In the genomic region with DNA sequence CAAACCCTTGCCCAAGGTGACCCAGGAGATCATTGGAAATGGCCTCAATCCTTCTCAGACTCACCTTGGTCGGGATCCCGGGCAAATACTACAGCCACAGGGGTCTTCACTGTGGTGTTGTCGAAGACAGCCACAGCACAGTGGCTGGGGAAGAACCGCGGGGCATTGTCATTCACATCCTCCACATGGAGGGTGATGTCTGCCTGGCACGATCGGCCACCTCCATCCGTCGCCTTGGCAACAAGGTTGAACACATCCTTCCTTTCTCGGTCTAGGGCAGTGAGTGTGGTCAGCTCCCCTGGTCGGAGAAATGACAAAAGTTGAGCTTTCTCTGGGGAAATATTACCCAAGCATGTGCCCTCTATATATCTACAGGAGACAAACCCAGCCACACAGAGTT, we compare ENCODE assay signal across 15 cellular contexts. TPM values are rescaled to one million over a fixed set of nuclear protein-coding genes. Genes with fewer than 3 reads are reported as not detected.
A peak's percentile ranks its signal among the peaks of the same experiment; 100 is the strongest.
DNase-seq lines count a peak whose midpoint lies in the region; ATAC-seq and TF ChIP-seq lines count a peak whose summit lies in the region.
"Had no signal": no experiment of that assay in that cellular context is flagged by ENCODE, and none has a peak within 500 bp of the region (broad histone marks: within the 10 kb centered on the region; RNA-seq: fewer than 3 reads in every experiment).

No MANE protein-coding gene starts in this region.

- WGBS in H9 (ENCODE audit: extremely low coverage, insufficient read length, low lambda C conversion rate), result no CpG with 5 or more reads among the region's 11 CpGs

- no peak overlapping the region for H2BK5ac ChIP-seq in H9 (ENCODE audit: insufficient read length, low read length)

- no peaks in the 10 kb centered on the region for H3K9me3 Mint-ChIP-seq in H9
- H3K9me3 Mint-ChIP-seq in activated T-helper 17 cell treated with anti-CD3 and anti-CD28 coated beads, Interleukin-2, amount 50 U/mL, for 72 hours, result no peaks in the 10 kb centered on the region
- H3K9me3 Mint-ChIP-seq: CD8-positive, alpha-beta T cell had no signal

- H3K4me3 Mint-ChIP-seq in H9, result no peak overlapping the region
- H3K4me3 Mint-ChIP-seq in activated T-helper 17 cell treated with anti-CD3 and anti-CD28 coated beads, Interleukin-2, amount 50 U/mL, for 72 hours, result no peak overlapping the region
- H3K4me3 Mint-ChIP-seq: B cell; CD8-positive, alpha-beta T cell had no signal

- H3K4me2 ChIP-seq in H9 (ENCODE audit: insufficient read depth, insufficient read length, low read length), result no peak overlapping the region
- H3K4me2 ChIP-seq: PC-9 had no signal

- no peak overlapping the region for H3K14ac ChIP-seq in H9 (ENCODE audit: insufficient read depth, low read length)

- peaks cover 2% of the 10 kb centered on the region for H3K23me2 ChIP-seq in H9 (ENCODE audit: insufficient read length, low read depth, low read length, poor library complexity, severe bottlenecking)

- H2BK15ac ChIP-seq in H9 (ENCODE audit: low read depth, low read length), result no peak overlapping the region

- no peak overlapping the region for H2BK12ac ChIP-seq in H9 (ENCODE audit: insufficient read length, low read depth, low read length)

- DNase-seq in ELF-1 (ENCODE audit: low read depth, low spot score), result peak; percentile 21
- peak; percentile 57 for DNase-seq in H9
- peak; percentile 70 for DNase-seq in iPS-NIHi11 (ENCODE audit: low spot score)
- no peak for DNase-seq in 8988T
- DNase-seq in activated naive CD4-positive, alpha-beta T cell (lab: John Stamatoyannopoulos, UW), result no peak
- DNase-seq: CD8-positive, alpha-beta T cell; NCI-H1048; NCI-H69; PC-9 had no signal

- H2AFZ ChIP-seq in H9 (ENCODE audit: low read length), result no peak overlapping the region
- H2AFZ ChIP-seq: PC-9 had no signal

- H2BK120ac ChIP-seq in H9 (ENCODE audit: low read depth, low read length, poor library complexity, severe bottlenecking), result no peak overlapping the region

- H3K27ac ChIP-seq in H9 (ENCODE audit: insufficient read length, low read depth, low read length), result no peak overlapping the region
- H3K27ac ChIP-seq: PC-9, SK-N-MC had no signal

- peaks cover 4 to 5% of the 10 kb centered on the region in 2 experiments; a peak in 3 of 4 replicates for H3K4me1 Mint-ChIP-seq in H9
- peaks cover 5% of the 10 kb centered on the region for H3K4me1 Mint-ChIP-seq in activated T-helper 17 cell treated with anti-CD3 and anti-CD28 coated beads, Interleukin-2, amount 50 U/mL, for 72 hours
- H3K4me1 Mint-ChIP-seq: B cell had no signal

- no peak overlapping the region for H3K18ac ChIP-seq in H9 (ENCODE audit: insufficient read length, low read depth, low read length)

- no peaks in the 10 kb centered on the region for H3K4me1 ChIP-seq in H9 (ENCODE audit: insufficient read depth, low read length)

- H4K91ac ChIP-seq in H9 (ENCODE audit: insufficient read length, low read depth, low read length), result no peak overlapping the region

- H4K8ac ChIP-seq in H9 (replicated peaks; ENCODE audit: insufficient read length, low read depth, low read length), result no peak overlapping the region

- H3K27ac Mint-ChIP-seq in H9, result no peak overlapping the region; a peak in 1 of 7 replicates
- H3K27ac Mint-ChIP-seq in activated T-helper 17 cell treated with anti-CD3 and anti-CD28 coated beads, Interleukin-2, amount 50 U/mL, for 72 hours, result no peak overlapping the region
- H3K27ac Mint-ChIP-seq: B cell; CD8-positive, alpha-beta T cell had no signal

- no peak overlapping the region for H3K4ac ChIP-seq in H9 (ENCODE audit: low read depth, low read length)

- H3T11ph ChIP-seq in H9 (ENCODE audit: low read length), result no peak overlapping the region

- peak; percentile 14 for ATAC-seq in activated T-helper 17 cell treated with anti-CD3 and anti-CD28 coated beads, Interleukin-2, amount 50 U/mL, for 72 hours (replicated peaks)
- ATAC-seq in HG03378 (IDR thresholded peaks at IDR 0.05; ENCODE audit: unreplicated experiment), result no peak
- ATAC-seq in HG02759 (IDR thresholded peaks at IDR 0.05; ENCODE audit: unreplicated experiment), result no peak
- ATAC-seq: CD8-positive, alpha-beta T cell; HCT116 had no signal

- H3K27me3 ChIP-seq in H9 (ENCODE audit: insufficient read depth, low read length), result no peaks in the 10 kb centered on the region

- H3K27me3 Mint-ChIP-seq in H9 (ENCODE audit: low read depth), result peaks cover 5% of the 10 kb centered on the region
- no peaks in the 10 kb centered on the region for H3K27me3 Mint-ChIP-seq in activated T-helper 17 cell treated with anti-CD3 and anti-CD28 coated beads, Interleukin-2, amount 50 U/mL, for 72 hours

- H2AK5ac ChIP-seq in H9 (ENCODE audit: insufficient read length, low read length), result no peak overlapping the region

- H4K20me1 ChIP-seq in H9 (ENCODE audit: control insufficient read depth, insufficient read depth, insufficient read length), result no peaks in the 10 kb centered on the region

- no peak overlapping the region for H4K5ac ChIP-seq in H9 (ENCODE audit: insufficient read length, low read depth, low read length)

- H2BK20ac ChIP-seq in H9 (ENCODE audit: low read depth, low read length, poor library complexity, severe bottlenecking), result no peak overlapping the region

- H3K36me3 Mint-ChIP-seq in H9 (ENCODE audit: insufficient read depth in 1 of 3, low read depth in 3 of 3), result no peaks in the 10 kb centered on the region
- H3K36me3 Mint-ChIP-seq in activated T-helper 17 cell treated with anti-CD3 and anti-CD28 coated beads, Interleukin-2, amount 50 U/mL, for 72 hours (ENCODE audit: low read depth), result no peaks in the 10 kb centered on the region
- H3K36me3 Mint-ChIP-seq: CD8-positive, alpha-beta T cell had no signal

- no peaks in the 10 kb centered on the region for H3K79me2 ChIP-seq in H9 (ENCODE audit: insufficient read depth, low read length)

- no peaks in the 10 kb centered on the region for H3K9me3 ChIP-seq in H9 (ENCODE audit: control insufficient read depth, low read depth, low read length)

- no peaks in the 10 kb centered on the region for H3K79me1 ChIP-seq in H9 (ENCODE audit: insufficient read depth, low read depth, low read length, poor library complexity, severe bottlenecking)

- no peak for TF ChIP-seq CTCF in H9 (conservative IDR thresholded peaks at IDR 0.05)

- H3K23ac ChIP-seq in H9 (ENCODE audit: insufficient read length, low read depth, low read length), result no peak overlapping the region

- no peak overlapping the region for H3K9ac ChIP-seq in H9 (ENCODE audit: extremely low read depth, insufficient read length, low read length)

- H3K56ac ChIP-seq in H9 (ENCODE audit: insufficient read length, low read depth, low read length), result no peak overlapping the region

RNA-seq across cellular contexts. Expression of gene FAT2, which starts 56.8 kb away (rescaled TPM):
- 0.15 and 0.18 TPM in 2 replicates for total RNA-seq in H9 (2021)
- not detected for total RNA-seq in activated T-helper 17 cell treated with anti-CD3 and anti-CD28 coated beads, Interleukin-2, amount 50 U/mL, for 72 hours
- total RNA-seq: B cell; CD8-positive, alpha-beta T cell had no signal

Comparison
In these comparisons a context has a peak if more than half of its experiments do, and no peak if none do; other contexts are left out.
1. DNase-seq: peak in ELF-1 (single experiment), H9 (single experiment) and iPS-NIHi11 (single experiment); none in 8988T (single experiment) and activated naive CD4-positive, alpha-beta T cell (0 of 4).